Comparison of ENCODE assay signal across 2 cellular contexts in genomic region chr19:43950834-43951626, GRCh38.
TF ChIP-seq lines count a peak whose summit lies in the region.

Gene ZNF221 (plus strand): TSS chr19:43951228. CDS start chr19:43962727, 11,499 bp downstream.

TF ChIP-seq in HCT116, 20 proteins besides CTCF, POLR2A, EP300 and RAD21 (continued from another document):
- TF ChIP-seq ELF1 (IDR thresholded peaks at IDR 0.05; ENCODE audit: borderline replicate concordance, low read depth) = peak; percentile 81
- no peak for TF ChIP-seq ZFX (IDR thresholded peaks at IDR 0.05)
- TF ChIP-seq MAX (IDR thresholded peaks at IDR 0.05) = peak; percentile 46; the same call in 1 of the 2 replicates
- TF ChIP-seq JUND (IDR thresholded peaks at IDR 0.05) = no peak
- peak; percentile 50; the same call in 1 of the 2 replicates for TF ChIP-seq SRF (IDR thresholded peaks at IDR 0.05; ENCODE audit: low read depth)
- TF ChIP-seq SP1 (IDR thresholded peaks at IDR 0.05; ENCODE audit: low read depth) = peak; percentile 34; the same call in 1 of the 2 replicates
- TF ChIP-seq EZH2phosphoT487 (IDR thresholded peaks at IDR 0.05; ENCODE audit: borderline replicate concordance) = no peak
- no peak for TF ChIP-seq EGR1 (IDR thresholded peaks at IDR 0.05; ENCODE audit: low read depth)
- TF ChIP-seq, protein P1, sequence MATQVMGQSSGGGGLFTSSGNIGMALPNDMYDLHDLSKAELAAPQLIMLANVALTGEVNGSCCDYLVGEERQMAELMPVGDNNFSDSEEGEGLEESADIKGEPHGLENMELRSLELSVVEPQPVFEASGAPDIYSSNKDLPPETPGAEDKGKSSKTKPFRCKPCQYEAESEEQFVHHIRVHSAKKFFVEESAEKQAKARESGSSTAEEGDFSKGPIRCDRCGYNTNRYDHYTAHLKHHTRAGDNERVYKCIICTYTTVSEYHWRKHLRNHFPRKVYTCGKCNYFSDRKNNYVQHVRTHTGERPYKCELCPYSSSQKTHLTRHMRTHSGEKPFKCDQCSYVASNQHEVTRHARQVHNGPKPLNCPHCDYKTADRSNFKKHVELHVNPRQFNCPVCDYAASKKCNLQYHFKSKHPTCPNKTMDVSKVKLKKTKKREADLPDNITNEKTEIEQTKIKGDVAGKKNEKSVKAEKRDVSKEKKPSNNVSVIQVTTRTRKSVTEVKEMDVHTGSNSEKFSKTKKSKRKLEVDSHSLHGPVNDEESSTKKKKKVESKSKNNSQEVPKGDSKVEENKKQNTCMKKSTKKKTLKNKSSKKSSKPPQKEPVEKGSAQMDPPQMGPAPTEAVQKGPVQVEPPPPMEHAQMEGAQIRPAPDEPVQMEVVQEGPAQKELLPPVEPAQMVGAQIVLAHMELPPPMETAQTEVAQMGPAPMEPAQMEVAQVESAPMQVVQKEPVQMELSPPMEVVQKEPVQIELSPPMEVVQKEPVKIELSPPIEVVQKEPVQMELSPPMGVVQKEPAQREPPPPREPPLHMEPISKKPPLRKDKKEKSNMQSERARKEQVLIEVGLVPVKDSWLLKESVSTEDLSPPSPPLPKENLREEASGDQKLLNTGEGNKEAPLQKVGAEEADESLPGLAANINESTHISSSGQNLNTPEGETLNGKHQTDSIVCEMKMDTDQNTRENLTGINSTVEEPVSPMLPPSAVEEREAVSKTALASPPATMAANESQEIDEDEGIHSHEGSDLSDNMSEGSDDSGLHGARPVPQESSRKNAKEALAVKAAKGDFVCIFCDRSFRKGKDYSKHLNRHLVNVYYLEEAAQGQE (IDR thresholded peaks at IDR 0.05; ENCODE audit: low read depth) = no peak

TF ChIP-seq in SK-N-SH treated with all-trans-retinoic acid at 6 μM for 48 hours, 23 proteins besides CTCF, POLR2A, EP300 and RAD21 (continued from another document):
- TF ChIP-seq PPARA (CRISPR knock-in tag; IDR thresholded peaks at IDR 0.05; ENCODE audit: borderline replicate concordance) (no peak), ISL1 (CRISPR knock-in tag; IDR thresholded peaks at IDR 0.05) (no peak), ZNF8 (CRISPR knock-in tag; IDR thresholded peaks at IDR 0.05) (no peak), ZFP30 (CRISPR knock-in tag; IDR thresholded peaks at IDR 0.05) (no peak), TOX (CRISPR knock-in tag; IDR thresholded peaks at IDR 0.05; ENCODE audit: borderline replicate concordance) (no peak)
- TF ChIP-seq, protein P2, sequence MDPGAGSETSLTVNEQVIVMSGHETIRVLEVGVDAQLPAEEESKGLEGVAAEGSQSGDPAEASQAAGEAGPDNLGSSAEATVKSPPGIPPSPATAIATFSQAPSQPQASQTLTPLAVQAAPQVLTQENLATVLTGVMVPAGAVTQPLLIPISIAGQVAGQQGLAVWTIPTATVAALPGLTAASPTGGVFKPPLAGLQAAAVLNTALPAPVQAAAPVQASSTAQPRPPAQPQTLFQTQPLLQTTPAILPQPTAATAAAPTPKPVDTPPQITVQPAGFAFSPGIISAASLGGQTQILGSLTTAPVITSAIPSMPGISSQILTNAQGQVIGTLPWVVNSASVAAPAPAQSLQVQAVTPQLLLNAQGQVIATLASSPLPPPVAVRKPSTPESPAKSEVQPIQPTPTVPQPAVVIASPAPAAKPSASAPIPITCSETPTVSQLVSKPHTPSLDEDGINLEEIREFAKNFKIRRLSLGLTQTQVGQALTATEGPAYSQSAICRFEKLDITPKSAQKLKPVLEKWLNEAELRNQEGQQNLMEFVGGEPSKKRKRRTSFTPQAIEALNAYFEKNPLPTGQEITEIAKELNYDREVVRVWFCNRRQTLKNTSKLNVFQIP (CRISPR knock-in tag; IDR thresholded peaks at IDR 0.05; ENCODE audit: borderline replicate concordance, low read depth) = no peak
TF ChIP-seq in SK-N-SH treated with all-trans-retinoic acid at 6 μM for 48 hours: peak in this region for 0.
